Comparison of ENCODE assay signal across 8 cellular contexts in genomic region chr1:15919316-15919715, GRCh38.
DNase-seq lines count a peak whose midpoint lies in the region; ATAC-seq and TF ChIP-seq lines count a peak whose summit lies in the region.

No MANE protein-coding gene starts in this region.

- ATAC-seq in HG02678 (IDR thresholded peaks at IDR 0.05; ENCODE audit: unreplicated experiment) = peak; percentile 72
- peak; percentile 96 to 99 for ATAC-seq in activated CD4-positive, CD25-positive, alpha-beta regulatory T cell treated with anti-CD3 and anti-CD28 coated beads, Interleukin-2, amount 50 U/mL, for 24 hours
- peak; percentile 97 for ATAC-seq in stimulated activated naive CD8-positive, alpha-beta T cell treated with anti-CD3 and anti-CD28 coated beads, Interleukin-15, Interleukin-2, amounts not matched to agents 100 U/mL and 50 U/mL, for 24 hours
- no peak for ATAC-seq in GM19397 (IDR thresholded peaks at IDR 0.05; ENCODE audit: unreplicated experiment)

- H3K4me3 ChIP-seq in fibroblast of pulmonary artery (replicated peaks; ENCODE audit: low read depth, low read length) = no peak overlapping the region

- DNase-seq in EL (peak; percentile 89), fibroblast of pulmonary artery (ENCODE audit: low read depth) (peak; percentile 70), NCI-H146 (lab: John Stamatoyannopoulos, UW) (no peak), NOMO-1 (lab: John Stamatoyannopoulos, UW; ENCODE audit: unreplicated experiment in 2 of 2) (no peak)
- peak; percentile 71 for DNase-seq in stimulated activated naive CD8-positive, alpha-beta T cell treated with anti-CD3 and anti-CD28 coated beads, Interleukin-15, Interleukin-2, amounts not matched to agents 100 U/mL and 50 U/mL, for 24 hours

- no peak for TF ChIP-seq CTCF in fibroblast of pulmonary artery (IDR thresholded peaks at IDR 0.05; ENCODE audit: low read length, missing control alignments)

Comparison
In these comparisons a context has a peak if more than half of its experiments do, and no peak if none do; other contexts are left out.
1. DNase-seq: peak in EL (single experiment), fibroblast of pulmonary artery (single experiment) and stimulated activated naive CD8-positive, alpha-beta T cell treated with anti-CD3 and anti-CD28 coated beads, Interleukin-15, Interleukin-2, amounts not matched to agents 100 U/mL and 50 U/mL, for 24 hours (single experiment); none in NCI-H146 (single experiment) and NOMO-1 (0 of 2).